ENCODE assay signal across 17 cellular contexts in genomic region chr7:158022601-158023000, GRCh38.
"Had no signal": no experiment of that assay in that cellular context is flagged by ENCODE, and none has a peak within 500 bp of the region (broad histone marks: within the 10 kb centered on the region; RNA-seq: fewer than 3 reads in every experiment).

No MANE protein-coding gene starts in this region.

- H3K9me3 Mint-ChIP-seq: naive thymus-derived CD4-positive, alpha-beta T cell; nephron progenitor cell had no signal

- H3K4me1 ChIP-seq: heart left ventricle, tibial artery had no signal

- H3K4me1 Mint-ChIP-seq: naive thymus-derived CD4-positive, alpha-beta T cell had no signal

- H3K27ac ChIP-seq: dorsolateral prefrontal cortex, heart left ventricle, neutrophil, tibial artery had no signal

- H3K36me3 ChIP-seq: heart left ventricle, neutrophil, tibial artery had no signal

- ATAC-seq: esophagus mucosa; heart left ventricle; left ventricle myocardium superior; naive thymus-derived CD4-positive, alpha-beta T cell had no signal

- H3K9me3 ChIP-seq: heart left ventricle, neutrophil, tibial artery had no signal

- H3K27me3 Mint-ChIP-seq: naive thymus-derived CD4-positive, alpha-beta T cell had no signal

- H3K4me3 ChIP-seq: dorsolateral prefrontal cortex, heart left ventricle, lung, tibial artery had no signal

- H3K27ac Mint-ChIP-seq: naive thymus-derived CD4-positive, alpha-beta T cell; nephron progenitor cell had no signal

- H3K4me3 Mint-ChIP-seq: naive thymus-derived CD4-positive, alpha-beta T cell; nephron progenitor cell had no signal

- H3K36me3 Mint-ChIP-seq: naive thymus-derived CD4-positive, alpha-beta T cell had no signal

- H3K27me3 ChIP-seq: dorsolateral prefrontal cortex, heart left ventricle, neutrophil, tibial artery had no signal

- DNase-seq: central memory CD4-positive, alpha-beta T cell; cortex of kidney; effector CD8-positive, alpha-beta T cell; heart left ventricle; hippocampal formation; left ventricle myocardium superior; mesendoderm; naive thymus-derived CD4-positive, alpha-beta T cell; nephron progenitor cell; small intestine; stimulated activated CD4-positive, alpha-beta T cell treated with anti-CD3 and anti-CD28 coated beads, Interleukin-12 subunit alpha, Interleukin-12 subunit beta, amount 100 ng/mL, for 4 hours; stimulated activated naive CD4-positive, alpha-beta T cell treated with Interleukin-2 at 50 U/mL for 16 hours had no signal
